In the genomic region with DNA sequence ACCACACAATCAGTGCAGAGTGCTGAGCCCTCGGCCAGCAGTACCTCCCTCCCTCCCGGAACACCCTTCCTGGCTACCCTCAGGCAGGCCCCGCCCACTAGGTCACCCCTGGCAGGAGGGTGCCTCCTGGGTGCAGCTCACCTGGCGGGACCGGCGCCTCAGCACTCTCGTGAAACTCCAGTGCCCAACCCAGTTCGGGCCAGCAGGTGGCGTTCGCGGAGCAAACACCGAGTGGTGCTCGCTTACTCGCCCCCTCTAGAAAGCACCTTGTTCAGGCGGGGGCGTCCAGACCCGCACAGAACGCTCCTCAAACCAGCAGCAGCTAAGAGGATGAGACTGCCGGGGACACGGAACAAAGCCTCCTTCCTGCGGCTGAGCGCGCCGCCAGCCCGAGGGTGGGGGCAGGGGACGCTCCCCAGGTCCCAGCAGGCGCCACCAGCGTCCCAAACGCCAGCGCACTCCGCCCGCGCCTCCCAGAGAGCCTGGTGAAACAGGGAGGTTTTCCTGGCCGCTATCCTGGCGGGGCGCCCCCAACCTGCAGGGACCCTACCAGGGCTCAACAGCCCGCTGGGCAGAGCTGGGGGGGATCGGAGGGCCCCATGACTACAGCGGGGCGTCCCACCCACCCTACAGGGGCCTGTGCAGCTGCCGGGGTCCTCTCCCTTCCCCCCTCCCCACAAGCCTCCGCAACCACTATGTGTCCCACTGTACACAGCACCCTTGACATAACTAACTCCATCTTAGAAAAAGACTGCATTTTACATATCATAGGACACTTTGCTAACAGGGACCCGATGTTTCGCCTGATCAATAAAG, we compare ENCODE assay signal across 8 cellular contexts. TPM values are rescaled to one million over a fixed set of nuclear protein-coding genes. Genes with fewer than 3 reads are reported as not detected.
DNase-seq lines count a peak whose midpoint lies in the region; ATAC-seq and TF ChIP-seq lines count a peak whose summit lies in the region.

No MANE protein-coding gene starts in this region.

- POLR2A ChIA-PET in CD8-positive, alpha-beta memory T cell (lab: Charles Lee) = interaction anchor here (1.2 to 4.2 kb wide), 3 partner anchors 14 to 53 kb away, joined by 3 to 38 read pairs (median 16); partner anchors contain the start of genes MAL and MRPS5
- POLR2A ChIA-PET in Panc1 (lab: Charles Lee) = no interaction called here

- DNase-seq in CD8-positive, alpha-beta memory T cell = peak; percentile 71 to 89 (median 75)
- DNase-seq in HT-29 (ENCODE audit: low spot score) (peak; percentile 92), Panc1 (ENCODE audit: low read depth, low spot score) (peak; percentile 25), foreskin keratinocyte (peak; percentile 21 to 51), non-pigmented ciliary epithelial cell (ENCODE audit: low read depth) (peak; percentile 5), substantia nigra (lab: John Stamatoyannopoulos, UW) (peak in 35 of 49 donors; percentile 37 to 85 (median 65))
- DNase-seq in activated effector memory CD4-positive, alpha-beta T cell treated with anti-CD3 and anti-CD28 coated beads, Interleukin-2, amount 50 U/mL, for 16 hours = peak; percentile 96

- peak; percentile 82 for ATAC-seq in GM19452 (IDR thresholded peaks at IDR 0.05; ENCODE audit: unreplicated experiment)
- peak; percentile 89 for ATAC-seq in Panc1
- peak; percentile 92 for ATAC-seq in foreskin keratinocyte

- no peaks in the 10 kb centered on the region for H3K9me3 ChIP-seq in CD8-positive, alpha-beta memory T cell (ENCODE audit: low read length)
- no peaks in the 10 kb centered on the region for H3K9me3 ChIP-seq in Panc1 (ENCODE audit: control insufficient read depth, insufficient read depth, low read depth, low read length)

- TF ChIP-seq CTCF in Panc1 (IDR thresholded peaks at IDR 0.05) (peak; percentile 95), foreskin keratinocyte (conservative IDR thresholded peaks at IDR 0.05) (peak; percentile 83)

- peaks cover 69% of the 10 kb centered on the region for H3K4me1 ChIP-seq in CD8-positive, alpha-beta memory T cell (ENCODE audit: insufficient read depth, low read length)
- H3K4me1 ChIP-seq in Panc1 (ENCODE audit: control insufficient read depth, insufficient read depth, low read length) = no peaks in the 10 kb centered on the region; the same call in none of the 2 replicates
- H3K4me1 ChIP-seq in foreskin keratinocyte = no peaks in the 10 kb centered on the region

- peak overlapping the region in 6 of 8 donors; percentile 57 to 86 (median 72) for H3K27ac Mint-ChIP-seq in CD8-positive, alpha-beta memory T cell

- CTCF ChIA-PET in CD8-positive, alpha-beta memory T cell (lab: Charles Lee) = interaction anchor here (0.7 to 12.7 kb wide), 20 partner anchors 8 to 89 kb away, joined by 3 to 286 read pairs (median 4); partner anchors contain the start of genes MAL, MRPS5 and ZNF2
- CTCF ChIA-PET in Panc1 (lab: Charles Lee) = interaction anchor here (0.6 to 1.5 kb wide), 3 partner anchors 13 to 39 kb away, joined by 3 to 8 read pairs (median 4); no protein-coding TSS in a partner anchor

- H3K27me3 ChIP-seq in CD8-positive, alpha-beta memory T cell (ENCODE audit: insufficient read depth, low read length, poor library complexity, severe bottlenecking) = no peaks in the 10 kb centered on the region
- H3K27me3 ChIP-seq in Panc1 (ENCODE audit: control insufficient read depth, insufficient read depth, low read length) (peaks cover 13% of the 10 kb centered on the region), foreskin keratinocyte (peaks cover 47% of the 10 kb centered on the region)

- H3K27ac ChIP-seq in CD8-positive, alpha-beta memory T cell (ENCODE audit: low read depth, low read length) = no peak overlapping the region
- H3K27ac ChIP-seq in Panc1 (ENCODE audit: low read length) (no peak overlapping the region), foreskin keratinocyte (no peak overlapping the region), substantia nigra (ENCODE audit: low read depth, low read length, poor library complexity, severe bottlenecking) (peak overlapping the region; percentile 17)

- peaks cover 42 to 72% (median 53%) of the 10 kb centered on the region in 3 donors for H3K4me1 Mint-ChIP-seq in CD8-positive, alpha-beta memory T cell

- no peaks in the 10 kb centered on the region for H3K36me3 Mint-ChIP-seq in CD8-positive, alpha-beta memory T cell

- no peaks in the 10 kb centered on the region for H3K36me3 ChIP-seq in CD8-positive, alpha-beta memory T cell (ENCODE audit: insufficient read depth, low read length)
- no peaks in the 10 kb centered on the region for H3K36me3 ChIP-seq in Panc1 (ENCODE audit: control insufficient read depth, insufficient read depth, low read length)

- no peaks in the 10 kb centered on the region for H3K9me3 Mint-ChIP-seq in CD8-positive, alpha-beta memory T cell

- H3K27me3 Mint-ChIP-seq in CD8-positive, alpha-beta memory T cell = peaks cover 0 to 12% of the 10 kb centered on the region in 2 donors

- no TSS peak for BruUV-seq in Panc1 (replicated peaks; lab: Mats Ljungman, UMichigan)

- in situ Hi-C loops in Panc1 (cut with HindIII; ENCODE audit: low pct_unique_long_range_greater_than_20kb, low sequenced_read_pairs) = no loop called here

- peak overlapping the region; percentile 71 to 85 (median 76) for H3K4me3 Mint-ChIP-seq in CD8-positive, alpha-beta memory T cell

- peak overlapping the region; percentile 68 for H3K4me3 ChIP-seq in CD8-positive, alpha-beta memory T cell (ENCODE audit: low read length)
- H3K4me3 ChIP-seq in Panc1 (ENCODE audit: low read depth in 2 of 2, low read length in 2 of 2) = peak overlapping the region; percentile 49 to 63

- intact Hi-C loops in Panc1 (cut with micrococcal nuclease; ENCODE audit: unreplicated experiment) = no loop called here

RNA-seq across cellular contexts. Expression of gene MRPS5, which starts 44.7 kb away (rescaled TPM):
- total RNA-seq in CD8-positive, alpha-beta memory T cell = 10 to 100 TPM; 69.0 to 75.9 TPM
- 45.8 TPM for polyA plus RNA-seq in CD8-positive, alpha-beta memory T cell
- total RNA-seq in HT-29 (2014; rRNA removed; shearing (Covaris generic)) = 103 and 109 TPM in 2 replicates
- total RNA-seq in Panc1 (2021; ENCODE audit: unreplicated experiment) (95.8 TPM), foreskin keratinocyte (55.9 and 62.8 TPM in 2 replicates)
- 81.6 TPM for polyA plus RNA-seq in Panc1 (2012; ENCODE audit: insufficient read length)
- 63.0 and 66.0 TPM in 2 replicates for polyA plus RNA-seq in foreskin keratinocyte

RNA-seq across cellular contexts. Expression of gene MAL, which starts 51.4 kb away (rescaled TPM):
- 10 to 100 TPM; 25.2 to 27.3 TPM for total RNA-seq in CD8-positive, alpha-beta memory T cell
- polyA plus RNA-seq in CD8-positive, alpha-beta memory T cell = 50.4 TPM
- not detected in 2 replicates for total RNA-seq in HT-29 (2014; rRNA removed; shearing (Covaris generic))
- total RNA-seq in Panc1 (2021; ENCODE audit: unreplicated experiment) (1.3 TPM), foreskin keratinocyte (not detected in 2 replicates)
- 1.6 TPM for polyA plus RNA-seq in Panc1 (2012; ENCODE audit: insufficient read length)
- not detected in 2 replicates for polyA plus RNA-seq in foreskin keratinocyte

Comparison
In these comparisons a context has a peak if more than half of its experiments do, and no peak if none do; other contexts are left out.
1. DNase-seq: peak in every context shown above with its lines; median percentile 96 in activated effector memory CD4-positive, alpha-beta T cell treated with anti-CD3 and anti-CD28 coated beads, Interleukin-2, amount 50 U/mL, for 16 hours; 92 in HT-29; 75 in CD8-positive, alpha-beta memory T cell; 65 in substantia nigra; 36 in foreskin keratinocyte; 25 in Panc1; 5 in non-pigmented ciliary epithelial cell.
2. RNA of gene MAL, which starts 51.4 kb away (total RNA-seq): 25.2 to 27.3 TPM in CD8-positive, alpha-beta memory T cell; 1.3 TPM in Panc1 (single experiment), not detected in HT-29 and not detected in foreskin keratinocyte; every median in the first group is over 10 times any median in the second.
3. Peak in every context shown above with its lines, with median percentiles within 50 percentile points of each other: ATAC-seq.